In the genomic region with DNA sequence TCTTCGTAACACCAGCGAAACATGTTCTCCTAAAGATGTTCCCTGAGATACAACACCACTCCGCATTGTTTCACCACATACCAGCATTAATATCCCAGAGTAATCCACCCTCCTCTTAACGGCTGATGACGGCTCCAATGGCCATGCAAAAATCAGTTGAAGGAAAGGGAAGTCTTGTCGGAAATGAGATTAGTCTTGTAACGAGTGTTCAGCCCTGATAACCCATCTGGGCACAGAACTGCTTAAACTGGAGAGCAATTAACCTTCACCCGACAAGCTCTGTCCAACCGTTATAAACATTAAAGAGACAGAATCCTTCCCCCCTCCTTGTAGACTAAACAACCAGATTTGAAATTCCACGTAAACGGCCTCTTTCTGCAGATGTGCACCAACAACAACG, we compare ENCODE assay signal across 14 cellular contexts. TPM values are rescaled to one million over a fixed set of nuclear protein-coding genes. Genes with fewer than 3 reads are reported as not detected.
DNase-seq lines count a peak whose midpoint lies in the region; ATAC-seq and TF ChIP-seq lines count a peak whose summit lies in the region.
"Had no signal": no experiment of that assay in that cellular context is flagged by ENCODE, and none has a peak within 500 bp of the region (broad histone marks: within the 10 kb centered on the region; RNA-seq: fewer than 3 reads in every experiment).

No MANE protein-coding gene starts in this region.

- peaks cover 26% of the 10 kb centered on the region; the same call in 1 of the 2 replicates for H3K36me3 ChIP-seq in Loucy (ENCODE audit: insufficient read depth, low read length)
- peaks cover 0 to 3% of the 10 kb centered on the region in 2 donors for H3K36me3 ChIP-seq in ascending aorta
- H3K36me3 ChIP-seq in left lung, result no peaks in the 10 kb centered on the region
- H3K36me3 ChIP-seq in stomach, result no peaks in the 10 kb centered on the region

- peaks cover 4% of the 10 kb centered on the region for H3K4me1 Mint-ChIP-seq in activated naive CD4-positive, alpha-beta T cell treated with anti-CD3 and anti-CD28 coated beads for 36 hours (ENCODE audit: low read depth)

- peak; percentile 52 for ATAC-seq in left lung
- no peak for ATAC-seq in GM18907 (IDR thresholded peaks at IDR 0.05; ENCODE audit: unreplicated experiment)

- TF ChIP-seq CTCF in Loucy (conservative IDR thresholded peaks at IDR 0.05; ENCODE audit: low read length), result no peak
- no peak for TF ChIP-seq CTCF in ascending aorta (IDR thresholded peaks at IDR 0.05)
- TF ChIP-seq CTCF in left lung (IDR thresholded peaks at IDR 0.05), result no peak
- no peak for TF ChIP-seq CTCF in stomach (IDR thresholded peaks at IDR 0.05)

- H3K27me3 ChIP-seq in Loucy (ENCODE audit: insufficient read depth, low read length, poor library complexity, severe bottlenecking) (no peaks in the 10 kb centered on the region), ascending aorta (no peaks in the 10 kb centered on the region), left lung (peaks cover 0 to 17% of the 10 kb centered on the region in 2 donors), stomach (peaks cover 0 to 43% (median 13%) of the 10 kb centered on the region in 3 donors)

- WGBS in stomach, 5 donors, result 38 to 50% (median 43%) methylated on average over 12 of the region's 12 CpGs

- no peaks in the 10 kb centered on the region for H3K9me2 ChIP-seq in Loucy (replicated peaks; ENCODE audit: low read depth, low read length)
- H3K9me2 ChIP-seq: SK-N-SH had no signal

- peaks cover 43% of the 10 kb centered on the region for H3F3A ChIP-seq in Loucy (ENCODE audit: low read depth)

- H3K27ac ChIP-seq in ascending aorta (peak overlapping the region; percentile 7 to 70), left lung (peak overlapping the region in 1 of 2 donors; percentile 59), stomach (peak overlapping the region; percentile 13 to 68 (median 47))

- H3K4me3 Mint-ChIP-seq in activated naive CD4-positive, alpha-beta T cell treated with anti-CD3 and anti-CD28 coated beads for 36 hours, result no peak overlapping the region
- H3K4me3 Mint-ChIP-seq: activated CD4-positive, alpha-beta T cell treated with anti-CD3 and anti-CD28 coated beads, Interleukin-2, amount 10 ng/mL, durations not matched to agents 24 days and 14 days; stimulated activated naive CD8-positive, alpha-beta T cell treated with anti-CD3 and anti-CD28 coated beads, Interleukin-15, Interleukin-2, amounts not matched to agents 100 ng/mL and 50 ng/mL, for 24 hours had no signal

- no peaks in the 10 kb centered on the region for H3K9me3 Mint-ChIP-seq in activated naive CD4-positive, alpha-beta T cell treated with anti-CD3 and anti-CD28 coated beads for 36 hours
- H3K9me3 Mint-ChIP-seq: activated CD4-positive, alpha-beta T cell treated with anti-CD3 and anti-CD28 coated beads, Interleukin-2, amount 10 ng/mL, durations not matched to agents 24 days and 14 days; stimulated activated naive CD8-positive, alpha-beta T cell treated with anti-CD3 and anti-CD28 coated beads, Interleukin-15, Interleukin-2, amounts not matched to agents 100 ng/mL and 50 ng/mL, for 24 hours had no signal

- no peak for TF ChIP-seq POLR2A in stomach (IDR thresholded peaks at IDR 0.05)

- peak overlapping the region; percentile 97 for H3K9ac ChIP-seq in Loucy (ENCODE audit: low read depth, low read length, poor library complexity, severe bottlenecking)
- H3K9ac ChIP-seq: SK-N-SH had no signal

- H3K4me1 ChIP-seq in Loucy (ENCODE audit: insufficient read depth, low read length, poor library complexity, severe bottlenecking) (peaks cover 95% of the 10 kb centered on the region), ascending aorta (peaks cover 3 to 30% of the 10 kb centered on the region in 2 donors), left lung (peaks cover 0 to 76% of the 10 kb centered on the region in 2 donors), stomach (peaks cover 0 to 11% (median 0%) of the 10 kb centered on the region in 4 donors)

- DNase-seq in ascending aorta (ENCODE audit: low spot score in 2 of 2), result no peak
- DNase-seq in left lung, result no peak
- DNase-seq in stomach, result no peak
- DNase-seq in activated naive CD4-positive, alpha-beta T cell treated with anti-CD3 and anti-CD28 coated beads for 36 hours, result no peak
- no peak for DNase-seq in activated CD4-positive, CD25-positive, alpha-beta regulatory T cell (lab: John Stamatoyannopoulos, UW)
- DNase-seq in NCI-H1930 (lab: John Stamatoyannopoulos, UW), result no peak
- DNase-seq: activated CD4-positive, alpha-beta T cell treated with anti-CD3 and anti-CD28 coated beads, Interleukin-2, amount 10 ng/mL, durations not matched to agents 24 days and 14 days; caudate nucleus; NCI-H1092; NCI-H69; SK-N-SH had no signal

- H3K27me3 Mint-ChIP-seq in activated naive CD4-positive, alpha-beta T cell treated with anti-CD3 and anti-CD28 coated beads for 36 hours (ENCODE audit: low read depth), result peaks cover 81% of the 10 kb centered on the region

- peak overlapping the region; percentile 67 for H3K4me3 ChIP-seq in Loucy (ENCODE audit: low read length, poor library complexity, severe bottlenecking)
- H3K4me3 ChIP-seq in ascending aorta, result no peak overlapping the region
- no peak overlapping the region for H3K4me3 ChIP-seq in left lung
- no peak overlapping the region for H3K4me3 ChIP-seq in stomach

- H3K4me2 ChIP-seq in Loucy (ENCODE audit: low read depth, low read length, poor library complexity, severe bottlenecking), result peak overlapping the region; percentile 82
- H3K4me2 ChIP-seq: SK-N-SH had no signal

- CTCF ChIA-PET in activated naive CD4-positive, alpha-beta T cell treated with anti-CD3 and anti-CD28 coated beads for 36 hours (lab: Charles Lee), result no interaction called here

- TF ChIP-seq EP300 in stomach (IDR thresholded peaks at IDR 0.05), result no peak

- H3K9me3 ChIP-seq in Loucy (ENCODE audit: insufficient read depth, low read depth, low read length) (no peaks in the 10 kb centered on the region), ascending aorta (no peaks in the 10 kb centered on the region), left lung (no peaks in the 10 kb centered on the region), stomach (no peaks in the 10 kb centered on the region)
- H3K9me3 ChIP-seq: SK-N-SH had no signal

- no peak overlapping the region for H2AFZ ChIP-seq in Loucy (ENCODE audit: low read length)

- intact Hi-C loops in ascending aorta (cut with DNase I) (loop anchor here (2.0 kb wide), 1 partner anchor 14 kb away; no protein-coding TSS in a partner anchor), left lung (cut with DNase I) (no loop called here), stomach (cut with DNase I; ENCODE audit: low total_unique reads) (no loop called here)
- intact Hi-C loops in activated naive CD4-positive, alpha-beta T cell treated with anti-CD3 and anti-CD28 coated beads for 36 hours (cut with micrococcal nuclease), result no loop called here

- H3K27ac Mint-ChIP-seq in activated naive CD4-positive, alpha-beta T cell treated with anti-CD3 and anti-CD28 coated beads for 36 hours, result no peak overlapping the region
- H3K27ac Mint-ChIP-seq: activated CD4-positive, alpha-beta T cell treated with anti-CD3 and anti-CD28 coated beads, Interleukin-2, amount 10 ng/mL, durations not matched to agents 24 days and 14 days; stimulated activated naive CD8-positive, alpha-beta T cell treated with anti-CD3 and anti-CD28 coated beads, Interleukin-15, Interleukin-2, amounts not matched to agents 100 ng/mL and 50 ng/mL, for 24 hours had no signal

- peaks cover 33% of the 10 kb centered on the region for H4K20me1 ChIP-seq in Loucy (ENCODE audit: insufficient read depth, low read length, poor library complexity, severe bottlenecking)

- H3K79me2 ChIP-seq in Loucy (ENCODE audit: insufficient read depth, low read length), result peaks cover 91% of the 10 kb centered on the region

- no peaks in the 10 kb centered on the region for H3K36me3 Mint-ChIP-seq in activated naive CD4-positive, alpha-beta T cell treated with anti-CD3 and anti-CD28 coated beads for 36 hours (ENCODE audit: low read depth)

RNA-seq across cellular contexts. Expression of a gene that starts 21.9 kb away (rescaled TPM):
- total RNA-seq in ascending aorta (28.5 TPM), left lung (10 to 100 TPM; 21.7 to 27.6 TPM), stomach (10 to 100 TPM in 1 of 5 donors, 1 to 10 TPM in 2, under 1 TPM in 1, not detected in 1; 0.58 to 14.5 (median 7.1) TPM)
- 1 to 10 TPM; 2.7 to 5.5 (median 3.8) TPM for polyA plus RNA-seq in stomach
- total RNA-seq in activated naive CD4-positive, alpha-beta T cell treated with anti-CD3 and anti-CD28 coated beads for 36 hours, result not detected
- polyA plus RNA-seq: SK-N-SH had no signal
